Comparison of ENCODE assay signal across 8 cellular contexts in the genomic region with DNA sequence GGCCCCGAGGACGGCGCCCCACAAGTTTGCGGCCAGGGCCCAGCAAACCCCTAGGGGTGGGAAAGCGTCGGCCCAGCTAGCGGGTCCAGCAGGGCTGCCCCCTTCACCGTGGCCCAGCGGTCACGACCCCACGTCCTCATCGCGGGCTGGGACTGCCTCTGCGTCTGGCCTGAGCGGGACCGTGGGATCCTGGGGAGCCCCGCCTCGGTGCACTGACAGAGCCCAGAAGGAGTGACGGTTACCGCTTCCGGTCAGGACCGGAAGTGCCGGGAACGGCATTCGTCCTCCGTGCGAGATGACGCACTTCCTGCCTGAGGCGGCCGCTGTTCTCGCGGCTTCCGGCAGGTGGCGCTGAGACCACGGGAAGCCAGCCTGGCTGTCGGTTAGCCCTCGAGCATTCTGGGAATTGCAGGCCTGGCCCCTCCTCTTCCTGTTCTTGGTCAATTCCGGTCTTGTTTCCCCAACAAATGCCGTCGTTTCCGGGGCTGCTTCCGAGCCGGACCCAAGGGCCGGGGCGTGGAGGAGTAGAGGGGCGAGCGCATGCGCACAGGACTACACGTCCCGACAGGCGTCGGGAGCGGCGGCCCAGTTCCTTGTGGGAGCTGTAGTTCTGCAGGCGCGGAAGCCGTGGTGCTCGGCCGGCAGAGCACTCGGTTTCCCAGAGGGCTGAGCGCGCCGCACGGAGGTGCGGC. TPM values are rescaled to one million over a fixed set of nuclear protein-coding genes. Genes with fewer than 3 reads are reported as not detected.
DNase-seq lines count a peak whose midpoint lies in the region; ATAC-seq and TF ChIP-seq lines count a peak whose summit lies in the region.

A gene (plus strand): TSS at position 682 of the 692 bp plus-strand sequence. CDS start 1,884 bp downstream, outside the sequence.

- H3K9me3 Mint-ChIP-seq in Caco-2 (ENCODE audit: unreplicated experiment) (no peaks in the 10 kb centered on the region), endodermal cell (no peaks in the 10 kb centered on the region)

- intact Hi-C loops in Caco-2 (cut with micrococcal nuclease; ENCODE audit: unreplicated experiment) = loop anchor here (1.0 to 5.0 kb wide), 4 partner anchors 19 to 198 kb away; no protein-coding TSS in a partner anchor

- peak; percentile 72 for ATAC-seq in GM21367 (IDR thresholded peaks at IDR 0.05; ENCODE audit: unreplicated experiment)

- H3K27me3 Mint-ChIP-seq in Caco-2 (ENCODE audit: insufficient read depth, unreplicated experiment) (no peaks in the 10 kb centered on the region), endodermal cell (ENCODE audit: insufficient read depth) (no peaks in the 10 kb centered on the region)

- peak within 1 kb of the TSS; percentile 89 for H3K4me3 Mint-ChIP-seq in Caco-2 (ENCODE audit: unreplicated experiment)
- H3K4me3 Mint-ChIP-seq in endodermal cell = peak within 1 kb of the TSS; percentile 80

- peak within 1 kb of the TSS; percentile 92 for H3K27ac Mint-ChIP-seq in Caco-2 (ENCODE audit: unreplicated experiment)
- H3K27ac Mint-ChIP-seq in endodermal cell = peak within 1 kb of the TSS; percentile 90

- H3K4me1 ChIP-seq in Caco-2 = peaks cover 14% of the 10 kb centered on the region
- peaks cover 15% of the 10 kb centered on the region for H3K4me1 ChIP-seq in NT2/D1 (ENCODE audit: insufficient read depth, insufficient read length)
- no peaks in the 10 kb centered on the region for H3K4me1 ChIP-seq in endodermal cell (ENCODE audit: control insufficient read depth, insufficient read depth, low read length)

- H3K9me3 ChIP-seq in Caco-2 = no peaks in the 10 kb centered on the region
- H3K9me3 ChIP-seq in NT2/D1 (ENCODE audit: insufficient read depth, low read length) = no peaks in the 10 kb centered on the region
- H3K9me3 ChIP-seq in endodermal cell (ENCODE audit: control insufficient read depth, low read length) = no peaks in the 10 kb centered on the region

- H3K36me3 Mint-ChIP-seq in Caco-2 (ENCODE audit: insufficient read depth, unreplicated experiment) (peaks cover 61% of the 10 kb centered on the region), endodermal cell (ENCODE audit: low read depth) (peaks cover 22% of the 10 kb centered on the region)

- H3K4me3 ChIP-seq in Caco-2 (ENCODE audit: low read depth, low read length) (peak within 1 kb of the TSS; percentile 100), NT2/D1 (ENCODE audit: insufficient read length, low read depth) (peak within 1 kb of the TSS; percentile 100), endodermal cell (ENCODE audit: low read length) (peak within 1 kb of the TSS; percentile 96)

- DNase-seq in Caco-2 (peak; percentile 99 to 100), HUDEP-2 (lab: John Stamatoyannopoulos, UW; ENCODE audit: unreplicated experiment in 76 of 76) (peak in 75 of 76 experiments; percentile 48 to 100 (median 99)), NT2/D1 (ENCODE audit: low read depth, low spot score) (peak; percentile 100), endodermal cell (peak; percentile 100), mesenteric fat pad (ENCODE audit: low spot score) (peak; percentile 100)
- DNase-seq in activated CD8-positive, alpha-beta memory T cell treated with anti-CD3 and anti-CD28 coated beads, Interleukin-2, amount 50 U/mL, for 1 hour (ENCODE audit: extremely low read depth) = peak; percentile 99
- DNase-seq in stimulated activated CD8-positive, alpha-beta memory T cell treated with anti-CD3 and anti-CD28 coated beads, Interleukin-15, amount 100 ng/mL, for 4 hours (ENCODE audit: low read depth in 2 of 2) = peak; percentile 99

- H3K27me3 ChIP-seq in Caco-2 (replicated peaks; ENCODE audit: control insufficient read depth, insufficient read depth, low read length) = no peaks in the 10 kb centered on the region
- H3K27me3 ChIP-seq in NT2/D1 (ENCODE audit: insufficient read depth, insufficient read length) = no peaks in the 10 kb centered on the region
- no peaks in the 10 kb centered on the region for H3K27me3 ChIP-seq in endodermal cell (ENCODE audit: control insufficient read depth, insufficient read depth, low read length, poor library complexity, severe bottlenecking)

- CTCF ChIA-PET in Caco-2 (lab: Charles Lee) = interaction anchor here (0.6 to 2.2 kb wide), 18 partner anchors 8 to 592 kb away, joined by 3 to 18 read pairs (median 4); a partner anchor contains a TSS

- BruUV-seq in Caco-2 (replicated peaks; lab: Mats Ljungman, UMichigan) = no TSS peak

- H3K27ac ChIP-seq in endodermal cell (ENCODE audit: low read depth, low read length) = peak within 1 kb of the TSS; percentile 96

- H3K9ac ChIP-seq in NT2/D1 (ENCODE audit: insufficient read length, low read depth) (peak within 1 kb of the TSS; percentile 99), endodermal cell (ENCODE audit: extremely low read depth, low read length, poor library complexity, severe bottlenecking) (peak within 1 kb of the TSS; percentile 96)

- H3K36me3 ChIP-seq in Caco-2 (ENCODE audit: control insufficient read depth, insufficient read depth, low read length) = no peaks in the 10 kb centered on the region
- peaks cover 72% of the 10 kb centered on the region for H3K36me3 ChIP-seq in NT2/D1 (ENCODE audit: insufficient read depth, insufficient read length, low read length)
- H3K36me3 ChIP-seq in endodermal cell (ENCODE audit: control insufficient read depth, insufficient read depth, low read length) = peaks cover 38% of the 10 kb centered on the region

- TF ChIP-seq CTCF in Caco-2 (IDR thresholded peaks at IDR 0.05; ENCODE audit: insufficient read depth in 1 of 2, low read depth in 1 of 2, low read length in 1 of 2, severe bottlenecking in 1 of 2, unreplicated experiment in 1 of 2) (peak; percentile 94 to 97), endodermal cell (conservative IDR thresholded peaks at IDR 0.05) (peak; percentile 98)

- H3K4me1 Mint-ChIP-seq in Caco-2 (ENCODE audit: low read depth, unreplicated experiment) (no peaks in the 10 kb centered on the region), endodermal cell (peaks cover 5% of the 10 kb centered on the region)

- POLR2A ChIA-PET in Caco-2 (lab: Charles Lee) = interaction anchor here (0.6 to 1.9 kb wide), 15 partner anchors 17 to 614 kb away, joined by 3 to 35 read pairs (median 4); a partner anchor contains a TSS

- 2 to 4% methylated on average over 22 to 65 of the region's 65 CpGs for WGBS in endodermal cell (ENCODE audit: insufficient coverage in 1 of 2, insufficient read length in 1 of 2), 2 experiments

RNA-seq across cellular contexts. Expression of the gene that starts here (rescaled TPM):
- total RNA-seq in Caco-2 (2022) = 46.2 and 60.9 TPM in 2 replicates
- total RNA-seq in endodermal cell = 10 to 100 TPM; 47.2 to 51.1 TPM
- 27.2 TPM for polyA plus RNA-seq in endodermal cell (2013, experiment 1 of 2)
- polyA plus RNA-seq in endodermal cell (2013, experiment 2 of 2) = 25.0 TPM
- total RNA-seq in mesenteric fat pad = 55.2 TPM

Comparison
In these comparisons a context has a peak if more than half of its experiments do, and no peak if none do; other contexts are left out.
1. Peak in every context shown above with its lines: DNase-seq, ATAC-seq, H3K4me3 ChIP-seq and H3K27ac ChIP-seq.